1 cellular context compared by ENCODE assay signal in the genomic region with DNA sequence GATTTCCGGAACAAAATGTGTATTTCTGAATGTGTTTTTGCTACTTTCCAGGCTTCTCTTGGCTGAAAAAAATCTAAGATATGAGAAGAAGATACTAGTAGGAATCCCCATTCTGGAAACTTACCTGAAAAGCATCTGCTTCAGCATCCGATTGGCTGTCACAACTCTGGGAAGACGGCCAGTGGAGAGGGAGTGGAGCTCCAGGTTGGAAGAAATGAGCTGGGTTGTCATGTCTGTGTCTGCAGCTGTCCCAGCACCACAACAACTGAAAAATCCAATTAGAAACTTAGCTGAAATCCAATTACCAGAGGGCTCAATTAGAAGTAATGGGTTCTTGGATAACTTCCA.
TF ChIP-seq lines count a peak whose summit lies in the region.

No MANE protein-coding gene starts in this region.

TF ChIP-seq in IMR-90, 13 proteins besides CTCF, POLR2A, EP300 and RAD21:
- TF ChIP-seq MAFK (IDR thresholded peaks at IDR 0.05; ENCODE audit: low read depth, low read length), result no peak
- TF ChIP-seq RCOR1 (IDR thresholded peaks at IDR 0.05; ENCODE audit: insufficient replicate concordance, low read length), result no peak
- TF ChIP-seq, protein P1, sequence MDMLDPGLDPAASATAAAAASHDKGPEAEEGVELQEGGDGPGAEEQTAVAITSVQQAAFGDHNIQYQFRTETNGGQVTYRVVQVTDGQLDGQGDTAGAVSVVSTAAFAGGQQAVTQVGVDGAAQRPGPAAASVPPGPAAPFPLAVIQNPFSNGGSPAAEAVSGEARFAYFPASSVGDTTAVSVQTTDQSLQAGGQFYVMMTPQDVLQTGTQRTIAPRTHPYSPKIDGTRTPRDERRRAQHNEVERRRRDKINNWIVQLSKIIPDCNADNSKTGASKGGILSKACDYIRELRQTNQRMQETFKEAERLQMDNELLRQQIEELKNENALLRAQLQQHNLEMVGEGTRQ (IDR thresholded peaks at IDR 0.05; ENCODE audit: low read depth, low read length), result no peak
- no peak for TF ChIP-seq CEBPB (IDR thresholded peaks at IDR 0.05; ENCODE audit: low read depth, low read length)
- no peak for TF ChIP-seq FOS (IDR thresholded peaks at IDR 0.05; ENCODE audit: low read depth, low read length)
- TF ChIP-seq RFX5 (IDR thresholded peaks at IDR 0.05; ENCODE audit: low read depth, low read length), result no peak
- TF ChIP-seq CHD1 (IDR thresholded peaks at IDR 0.05; ENCODE audit: low read depth, low read length), result no peak
- TF ChIP-seq NFE2L2 (IDR thresholded peaks at IDR 0.05; ENCODE audit: low read depth, low read length), result no peak
- no peak for TF ChIP-seq SMC3 (IDR thresholded peaks at IDR 0.05; ENCODE audit: low read depth, low read length)
- no peak for TF ChIP-seq MAZ (IDR thresholded peaks at IDR 0.05; ENCODE audit: borderline replicate concordance, low read depth, low read length)
- TF ChIP-seq, protein P2, sequence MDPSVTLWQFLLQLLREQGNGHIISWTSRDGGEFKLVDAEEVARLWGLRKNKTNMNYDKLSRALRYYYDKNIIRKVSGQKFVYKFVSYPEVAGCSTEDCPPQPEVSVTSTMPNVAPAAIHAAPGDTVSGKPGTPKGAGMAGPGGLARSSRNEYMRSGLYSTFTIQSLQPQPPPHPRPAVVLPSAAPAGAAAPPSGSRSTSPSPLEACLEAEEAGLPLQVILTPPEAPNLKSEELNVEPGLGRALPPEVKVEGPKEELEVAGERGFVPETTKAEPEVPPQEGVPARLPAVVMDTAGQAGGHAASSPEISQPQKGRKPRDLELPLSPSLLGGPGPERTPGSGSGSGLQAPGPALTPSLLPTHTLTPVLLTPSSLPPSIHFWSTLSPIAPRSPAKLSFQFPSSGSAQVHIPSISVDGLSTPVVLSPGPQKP (IDR thresholded peaks at IDR 0.05; ENCODE audit: borderline replicate concordance, low read depth, low read length), result no peak
